In genomic region chr12:114411081-114411836, GRCh38 we compare ENCODE assay signal across 20 cellular contexts. TPM values are rescaled to one million over a fixed set of nuclear protein-coding genes. Genes with fewer than 3 reads are reported as not detected.
DNase-seq lines count a peak whose midpoint lies in the region; ATAC-seq, FAIRE-seq and TF ChIP-seq lines count a peak whose summit lies in the region.
"Had no signal": no experiment of that assay in that cellular context is flagged by ENCODE, and none has a peak within 500 bp of the region (broad histone marks: within the 10 kb centered on the region; RNA-seq: fewer than 3 reads in every experiment).

No MANE protein-coding gene starts in this region.

- H3K9me3 ChIP-seq in right atrium auricular region (no peaks in the 10 kb centered on the region), heart right ventricle (no peaks in the 10 kb centered on the region), astrocyte (ENCODE audit: insufficient read depth, low read depth, low read length) (peaks cover 3% of the 10 kb centered on the region), upper lobe of left lung (no peaks in the 10 kb centered on the region), MM.1S (replicated peaks; ENCODE audit: insufficient read depth, low read length) (no peaks in the 10 kb centered on the region)
- H3K9me3 ChIP-seq: Caco-2 had no signal

- H3K27ac ChIP-seq in right atrium auricular region (peak overlapping the region; percentile 88 to 90), heart right ventricle (no peak overlapping the region), astrocyte (ENCODE audit: low read depth, low read length) (no peak overlapping the region), upper lobe of left lung (peak overlapping the region; percentile 77 to 89 (median 86)), MM.1S (ENCODE audit: low read length) (no peak overlapping the region)

- WGBS in heart right ventricle, 2 donors, result 65 to 71% methylated on average over 14 of the region's 14 CpGs
- 32 to 43% methylated on average over 14 of the region's 14 CpGs for WGBS in upper lobe of left lung, 2 donors

- H3K4me3 ChIP-seq in right atrium auricular region, result no peak overlapping the region
- H3K4me3 ChIP-seq in heart right ventricle, result no peak overlapping the region
- H3K4me3 ChIP-seq in astrocyte (ENCODE audit: insufficient read depth, low read depth, low read length), result no peak overlapping the region
- no peak overlapping the region for H3K4me3 ChIP-seq in fibroblast of villous mesenchyme (ENCODE audit: low read depth, low read length)
- H3K4me3 ChIP-seq in upper lobe of left lung, result peak overlapping the region in 2 of 4 donors; percentile 53
- no peak overlapping the region for H3K4me3 ChIP-seq in MM.1S (ENCODE audit: low read length)
- H3K4me3 ChIP-seq: GM12878 had no signal

- no peak for ATAC-seq in heart right ventricle
- no peak for ATAC-seq in upper lobe of left lung (ENCODE audit: low FRiP score in 2 of 2)
- ATAC-seq: GM12878 had no signal

- H3K36me3 Mint-ChIP-seq in astrocyte (ENCODE audit: low read depth, unreplicated experiment), result peaks cover 2% of the 10 kb centered on the region

- H3K27ac Mint-ChIP-seq in astrocyte (ENCODE audit: unreplicated experiment), result no peak overlapping the region
- H3K27ac Mint-ChIP-seq: CD14-positive monocyte had no signal

- no peak for TF ChIP-seq POLR2A in upper lobe of left lung (IDR thresholded peaks at IDR 0.05)

- no peak overlapping the region for H3K4me3 Mint-ChIP-seq in astrocyte (ENCODE audit: unreplicated experiment)

- H3K79me2 ChIP-seq in astrocyte (ENCODE audit: insufficient read depth, low read length) (no peaks in the 10 kb centered on the region), MM.1S (ENCODE audit: low read length) (no peaks in the 10 kb centered on the region)

- no peaks in the 10 kb centered on the region for H3K9me2 ChIP-seq in MM.1S (replicated peaks; ENCODE audit: insufficient read depth, low read length)

- intact Hi-C loops in heart right ventricle (cut with DNase I), result no loop called here

- H3K36me3 ChIP-seq in right atrium auricular region (peaks cover 11% of the 10 kb centered on the region), heart right ventricle (no peaks in the 10 kb centered on the region), astrocyte (ENCODE audit: insufficient read depth, low read length) (no peaks in the 10 kb centered on the region), upper lobe of left lung (no peaks in the 10 kb centered on the region), MM.1S (replicated peaks; ENCODE audit: insufficient read depth, low read length) (no peaks in the 10 kb centered on the region)

- no peak overlapping the region for H2AFZ ChIP-seq in astrocyte (ENCODE audit: low read depth, low read length)
- no peak overlapping the region for H2AFZ ChIP-seq in MM.1S (ENCODE audit: low read length)

- H4K20me1 ChIP-seq in astrocyte (ENCODE audit: insufficient read depth, low read length) (no peaks in the 10 kb centered on the region), MM.1S (ENCODE audit: insufficient read depth, low read length) (no peaks in the 10 kb centered on the region)

- peaks cover 94% of the 10 kb centered on the region for H3K27me3 Mint-ChIP-seq in astrocyte (ENCODE audit: low read depth, unreplicated experiment)

- DNase-seq in right atrium auricular region (ENCODE audit: low spot score), result no peak
- DNase-seq in heart right ventricle, result no peak
- DNase-seq in astrocyte (ENCODE audit: low read depth), result no peak
- DNase-seq in fibroblast of villous mesenchyme (ENCODE audit: low read depth), result peak; percentile 29
- no peak for DNase-seq in upper lobe of left lung
- DNase-seq in urothelium cell line (ENCODE audit: low spot score), result no peak
- DNase-seq in MM.1S, result no peak
- DNase-seq in OCI-M2 (lab: John Stamatoyannopoulos, UW; ENCODE audit: unreplicated experiment), result no peak
- DNase-seq: Caco-2, Karpas-422, NCI-H1417 treated with DMSO at 0.1 percent for 48 hours, NCI-H2029, NCI-H510A treated with DMSO at 0.1 percent for 48 hours had no signal

- no peak overlapping the region for H3K4me2 ChIP-seq in astrocyte (ENCODE audit: low read length)
- H3K4me2 ChIP-seq in MM.1S (ENCODE audit: low read depth, low read length), result no peak overlapping the region

- H3K4me1 Mint-ChIP-seq in astrocyte (ENCODE audit: low read depth, unreplicated experiment), result no peaks in the 10 kb centered on the region

- TF ChIP-seq EP300 in upper lobe of left lung (IDR thresholded peaks at IDR 0.05), result no peak

- peaks cover 0 to 61% of the 10 kb centered on the region in 2 donors for H3K4me1 ChIP-seq in right atrium auricular region
- H3K4me1 ChIP-seq in heart right ventricle, result peaks cover 2 to 36% (median 18%) of the 10 kb centered on the region in 9 donors
- H3K4me1 ChIP-seq in astrocyte (ENCODE audit: insufficient read depth, low read length), result no peaks in the 10 kb centered on the region
- H3K4me1 ChIP-seq in upper lobe of left lung, result peaks cover 0 to 14% (median 10%) of the 10 kb centered on the region in 4 donors
- no peaks in the 10 kb centered on the region for H3K4me1 ChIP-seq in MM.1S (ENCODE audit: low read length)
- H3K4me1 ChIP-seq: Caco-2 had no signal

- peaks cover 18% of the 10 kb centered on the region for H3K9me3 Mint-ChIP-seq in astrocyte (ENCODE audit: unreplicated experiment)

- no peaks in the 10 kb centered on the region for H3F3A ChIP-seq in MM.1S (ENCODE audit: insufficient read depth, low read length)

- FAIRE-seq in astrocyte (lab: Jason Lieb, UNC) (peak; percentile 29), urothelium cell line (lab: Jason Lieb, UNC) (no peak)
- FAIRE-seq: GM12878, GM19239, RCC 7860 had no signal

- TF ChIP-seq CTCF in right atrium auricular region (IDR thresholded peaks at IDR 0.05) (no peak), heart right ventricle (IDR thresholded peaks at IDR 0.05) (no peak), astrocyte (IDR thresholded peaks at IDR 0.05; ENCODE audit: insufficient read depth, low read depth, low read length) (no peak), fibroblast of villous mesenchyme (IDR thresholded peaks at IDR 0.05; ENCODE audit: insufficient read depth, low read depth, low read length) (no peak), upper lobe of left lung (IDR thresholded peaks at IDR 0.05) (no peak), MM.1S (IDR thresholded peaks at IDR 0.05; ENCODE audit: low read length) (no peak)

- H3K9ac ChIP-seq in astrocyte (ENCODE audit: low read length), result no peak overlapping the region
- no peak overlapping the region for H3K9ac ChIP-seq in MM.1S (ENCODE audit: low read length)

- H3K27me3 ChIP-seq in right atrium auricular region (no peaks in the 10 kb centered on the region), heart right ventricle (peaks cover 0 to 100% (median 81%) of the 10 kb centered on the region in 7 donors), astrocyte (ENCODE audit: insufficient read depth, low read length) (peaks cover 89% of the 10 kb centered on the region), upper lobe of left lung (peaks cover 0 to 34% (median 16%) of the 10 kb centered on the region in 4 donors), MM.1S (replicated peaks; ENCODE audit: insufficient read depth, low read length) (peaks cover 3% of the 10 kb centered on the region)

RNA-seq across cellular contexts. Expression of gene TBX5, which starts 5.3 kb away (rescaled TPM):
- total RNA-seq in right atrium auricular region (100 to 1,000 TPM; 238 to 345 TPM), heart right ventricle (10 to 100 TPM; 24.6 to 70.1 (median 54.3) TPM), astrocyte (not detected in 2 replicates), fibroblast of villous mesenchyme (0.43 and 1.9 TPM in 2 replicates), upper lobe of left lung (10 to 100 TPM in 5 of 6 donors, 1 to 10 TPM in 1; 9.7 to 24.0 (median 17.9) TPM)
- polyA plus RNA-seq in heart right ventricle, result 10 to 100 TPM in 1 of 2 donors, 1 to 10 TPM in 1; 4.0 to 30.2 TPM
- total RNA-seq: A172, Caco-2, G401, GM12878, H4 had no signal
- polyA plus RNA-seq: CD14-positive monocyte had no signal

Comparison
In these comparisons a context has a peak if more than half of its experiments do, and no peak if none do; other contexts are left out.
1. H3K27ac ChIP-seq: peak in right atrium auricular region (2 of 2) and upper lobe of left lung (4 of 4); none in heart right ventricle (0 of 10), astrocyte (single experiment) and MM.1S (single experiment).